ENCODE assay signal across 8 cellular contexts in the genomic region with DNA sequence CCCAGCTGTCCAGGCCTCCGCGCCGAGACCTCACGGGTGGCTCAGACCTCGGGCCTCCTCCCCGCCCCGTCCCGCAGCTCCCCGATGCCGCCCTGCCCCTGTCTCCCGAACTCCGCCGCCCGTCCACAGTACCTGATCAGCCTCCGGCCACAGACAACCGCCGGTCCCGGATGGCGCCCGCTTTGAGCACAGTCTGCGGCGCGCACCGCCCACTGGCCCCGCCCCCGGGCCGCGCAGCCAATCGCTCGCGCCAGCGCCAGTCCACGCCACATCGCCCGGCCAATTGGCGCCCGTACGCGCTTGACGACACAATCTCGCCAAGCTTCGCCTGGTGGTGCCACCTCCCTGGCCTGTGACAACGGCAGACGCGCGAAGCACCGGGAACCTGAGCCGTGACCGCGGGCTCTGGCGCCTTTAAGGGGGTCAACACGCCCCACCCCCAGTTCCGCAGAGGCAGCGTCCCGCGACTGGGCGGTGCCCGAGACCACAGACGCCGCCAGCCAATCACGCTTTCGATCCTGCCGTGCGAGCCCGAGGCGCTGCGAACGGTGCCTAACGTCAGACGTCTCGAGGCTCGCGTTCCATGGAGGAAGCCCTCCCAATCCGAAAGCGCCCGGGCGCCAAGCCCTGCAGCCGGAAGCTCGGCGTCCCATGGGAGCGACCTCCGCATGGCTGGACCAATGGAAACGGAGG. TPM values are rescaled to one million over a fixed set of nuclear protein-coding genes. Genes with fewer than 3 reads are reported as not detected.
A peak's percentile ranks its signal among the peaks of the same experiment; 100 is the strongest.
DNase-seq lines count a peak whose midpoint lies in the region; ATAC-seq and TF ChIP-seq lines count a peak whose summit lies in the region.

A gene (minus strand): TSS at position 388 of the 693 bp plus-strand sequence. CDS start 116 bp downstream, at position 272.

- H2AFZ ChIP-seq in PC-9: peak within 1 kb of the TSS; percentile 83

- peaks cover 15% of the 10 kb centered on the region; the same call in 1 of the 2 replicates for H4K20me1 ChIP-seq in PC-9 (ENCODE audit: insufficient read depth)

- CTCF ChIA-PET in PC-9 (lab: Charles Lee): interaction anchor here (0.6 kb wide), 1 partner anchor 48 kb away, joined by 4 read pairs; no protein-coding TSS in a partner anchor

- H3K9me2 ChIP-seq in PC-9 (ENCODE audit: insufficient read depth): no peaks in the 10 kb centered on the region

- H3K27ac ChIP-seq in PC-9: peak within 1 kb of the TSS; percentile 87

- TF ChIP-seq CTCF in PC-9 (conservative IDR thresholded peaks at IDR 0.05) (no peak), epithelial cell of proximal tubule (conservative IDR thresholded peaks at IDR 0.05; ENCODE audit: low read depth, low read length) (no peak)

- H3K4me3 ChIP-seq in PC-9: peak within 1 kb of the TSS; percentile 92
- H3K4me3 ChIP-seq in epithelial cell of proximal tubule (ENCODE audit: low read depth, low read length): peak within 1 kb of the TSS; percentile 66

- no TSS peak for BruUV-seq in PC-9 (replicated peaks; lab: Mats Ljungman, UMichigan)

- intact Hi-C loops in PC-9 (cut with micrococcal nuclease; ENCODE audit: unreplicated experiment): loop anchor here (1.0 to 2.0 kb wide), 2 partner anchors 62 to 118 kb away; a partner anchor contains a TSS

- POLR2A ChIA-PET in PC-9 (lab: Charles Lee; ENCODE audit: unreplicated experiment): interaction anchor here (0.6 to 0.7 kb wide), 2 partner anchors 13 to 117 kb away, joined by 3 to 7 read pairs; a partner anchor contains a TSS

- peaks cover 15% of the 10 kb centered on the region for H3F3A ChIP-seq in PC-9 (ENCODE audit: insufficient read depth, low read depth)

- H3K4me2 ChIP-seq in PC-9: peak within 1 kb of the TSS; percentile 95

- in situ Hi-C loops in KBM-7 (cut with MboI; ENCODE audit: low pct_unique_long_range_greater_than_20kb, low sequenced_read_pairs): no loop called here

- H3K4me1 ChIP-seq in PC-9 (replicated peaks; ENCODE audit: insufficient read depth): peaks cover 16% of the 10 kb centered on the region

- peak; percentile 82 for ATAC-seq in GM21723 (IDR thresholded peaks at IDR 0.05; ENCODE audit: unreplicated experiment)

- H3K36me3 ChIP-seq in PC-9 (ENCODE audit: low read depth): no peaks in the 10 kb centered on the region

- peaks cover 79% of the 10 kb centered on the region for H3K79me2 ChIP-seq in PC-9 (ENCODE audit: low read depth)

- H3K9me3 ChIP-seq in PC-9 (ENCODE audit: insufficient read depth, low read depth): no peaks in the 10 kb centered on the region

- H3K27me3 ChIP-seq in PC-9 (ENCODE audit: insufficient read depth, low read depth): no peaks in the 10 kb centered on the region

- DNase-seq in DMS53 treated with DMSO at 0.1 percent for 48 hours (lab: John Stamatoyannopoulos, UW; ENCODE audit: unreplicated experiment) (peak; percentile 98), KBM-7 (peak; percentile 98), PC-9 (peak; percentile 91 to 97), epithelial cell of proximal tubule (ENCODE audit: low read depth) (peak; percentile 76), mucosa of gallbladder (ENCODE audit: low spot score) (peak; percentile 98)
- peak; percentile 96 for DNase-seq in activated T-cell treated with anti-CD3 and anti-CD28 coated beads, Interleukin-2, amount 50 U/mL, for 1 hour
- peak; percentile 92 for DNase-seq in stimulated activated CD8-positive, alpha-beta memory T cell treated with anti-CD3 and anti-CD28 coated beads, Interleukin-4, amount 100 ng/mL, for 24 hours (ENCODE audit: low read depth)

RNA-seq across cellular contexts. Expression of the gene that starts here (rescaled TPM):
- total RNA-seq in PC-9 (2021): 38.5 and 57.7 TPM in 2 replicates
- total RNA-seq in epithelial cell of proximal tubule: 40.7 and 118 TPM in 2 replicates
- 111 TPM for total RNA-seq in mucosa of gallbladder

Comparison
In these comparisons a context has a peak if more than half of its experiments do, and no peak if none do; other contexts are left out.
1. Peak in every context shown above with its lines: DNase-seq, ATAC-seq, H3K4me3 ChIP-seq and H3K27ac ChIP-seq.